Comparison of ENCODE assay signal across 8 cellular contexts in genomic region chr20:34579936-34580587, GRCh38. TPM values are rescaled to one million over a fixed set of nuclear protein-coding genes. Genes with fewer than 3 reads are reported as not detected.
DNase-seq lines count a peak whose midpoint lies in the region; ATAC-seq, FAIRE-seq and TF ChIP-seq lines count a peak whose summit lies in the region.

No MANE protein-coding gene starts in this region.

- WGBS in neuronal stem cell (ENCODE audit: extremely low coverage in 2 of 2, insufficient read length in 2 of 2, insufficient replicate concordance in 1 of 2), 2 donors, result no CpG with 5 or more reads among the region's 4 CpGs

- peaks cover 0 to 11% of the 10 kb centered on the region in 2 donors for H3K4me1 ChIP-seq in neuronal stem cell (ENCODE audit: control insufficient read depth in 2 of 2, insufficient read depth in 1 of 2, low read depth in 1 of 2, low read length in 2 of 2)

- no peak overlapping the region for H3K4me2 ChIP-seq in neuronal stem cell (ENCODE audit: insufficient read depth, low read length, poor library complexity, severe bottlenecking)

- H3K27ac ChIP-seq in neuronal stem cell (replicated peaks; ENCODE audit: low read length), result no peak overlapping the region

- CTCF ChIA-PET in activated CD8-positive, alpha-beta T cell treated with anti-CD3 and anti-CD28 coated beads for 36 hours (lab: Charles Lee), result interaction anchor here (1.3 to 1.4 kb wide), 2 partner anchors 9 to 267 kb away, joined by 3 read pairs; no protein-coding TSS in a partner anchor

- DNase-seq in activated CD8-positive, alpha-beta T cell treated with anti-CD3 and anti-CD28 coated beads for 36 hours, result peak; percentile 24
- DNase-seq in neuronal stem cell (ENCODE audit: low spot score) (no peak), D721Med (ENCODE audit: insufficient read length, low spot score) (no peak), NCI-H128 (lab: John Stamatoyannopoulos, UW; ENCODE audit: unreplicated experiment) (no peak), GF-D8 (lab: John Stamatoyannopoulos, UW) (no peak)

- H3K14ac ChIP-seq in neuronal stem cell (ENCODE audit: low read length), result no peak overlapping the region

- H3K9ac ChIP-seq in neuronal stem cell (ENCODE audit: low read depth, low read length, poor library complexity), result no peak overlapping the region

- no peak overlapping the region for H3K4ac ChIP-seq in neuronal stem cell (ENCODE audit: low read length)

- H3K79me1 ChIP-seq in neuronal stem cell (ENCODE audit: low read depth, low read length), result no peaks in the 10 kb centered on the region

- no peak for FAIRE-seq in D721Med (lab: Jason Lieb, UNC)

- no peak overlapping the region for H2AK5ac ChIP-seq in neuronal stem cell (ENCODE audit: low read depth, low read length)

- H2BK5ac ChIP-seq in neuronal stem cell (ENCODE audit: low read length), result no peak overlapping the region

- H2AFZ ChIP-seq in neuronal stem cell (ENCODE audit: low read length), result no peak overlapping the region

- no peaks in the 10 kb centered on the region for H3K9me3 Mint-ChIP-seq in activated CD8-positive, alpha-beta T cell treated with anti-CD3 and anti-CD28 coated beads for 36 hours

- H3K4me1 Mint-ChIP-seq in activated CD8-positive, alpha-beta T cell treated with anti-CD3 and anti-CD28 coated beads for 36 hours (ENCODE audit: low read depth), result peaks cover 23% of the 10 kb centered on the region

- no peaks in the 10 kb centered on the region for H3K27me3 Mint-ChIP-seq in activated CD8-positive, alpha-beta T cell treated with anti-CD3 and anti-CD28 coated beads for 36 hours

- no peak overlapping the region for H2BK120ac ChIP-seq in neuronal stem cell (ENCODE audit: low read depth, low read length)

- peak overlapping the region; percentile 53 for H3K27ac Mint-ChIP-seq in activated CD8-positive, alpha-beta T cell treated with anti-CD3 and anti-CD28 coated beads for 36 hours

- H3K23ac ChIP-seq in neuronal stem cell (ENCODE audit: low read depth, low read length, poor library complexity), result no peak overlapping the region

- H2BK12ac ChIP-seq in neuronal stem cell (ENCODE audit: low read length), result no peak overlapping the region

- H2BK15ac ChIP-seq in neuronal stem cell (ENCODE audit: low read length), result no peak overlapping the region

- peaks cover under 1 to 53% of the 10 kb centered on the region in 2 donors for H3K36me3 ChIP-seq in neuronal stem cell (replicated peaks in 1 of 2; ENCODE audit: control insufficient read depth in 2 of 2, insufficient read depth in 2 of 2, low read length in 2 of 2)

- H3K4me3 ChIP-seq in neuronal stem cell (ENCODE audit: low read length in 2 of 2), result no peak overlapping the region

- H3K9me3 ChIP-seq in neuronal stem cell (replicated peaks in 1 of 2; ENCODE audit: control insufficient read depth in 2 of 2, insufficient read depth in 1 of 2, low read depth in 1 of 2, low read length in 2 of 2), result no peaks in the 10 kb centered on the region

- intact Hi-C loops in activated CD8-positive, alpha-beta T cell treated with anti-CD3 and anti-CD28 coated beads for 36 hours (cut with micrococcal nuclease), result no loop called here

- H3K36me3 Mint-ChIP-seq in activated CD8-positive, alpha-beta T cell treated with anti-CD3 and anti-CD28 coated beads for 36 hours (ENCODE audit: low read depth), result peaks cover 6% of the 10 kb centered on the region

- no peaks in the 10 kb centered on the region for H3K27me3 ChIP-seq in neuronal stem cell (ENCODE audit: control insufficient read depth in 3 of 3, insufficient read depth in 3 of 3, low read depth in 1 of 3, low read length in 3 of 3)

- no peak for TF ChIP-seq CTCF in activated CD8-positive, alpha-beta T cell treated with anti-CD3 and anti-CD28 coated beads for 36 hours (IDR thresholded peaks at IDR 0.05)
- TF ChIP-seq CTCF in D721Med (IDR thresholded peaks at IDR 0.05; ENCODE audit: insufficient read depth, missing control alignments), result no peak

- H3K4me3 Mint-ChIP-seq in activated CD8-positive, alpha-beta T cell treated with anti-CD3 and anti-CD28 coated beads for 36 hours, result no peak overlapping the region

- no peak overlapping the region for H4K8ac ChIP-seq in neuronal stem cell (ENCODE audit: low read depth, low read length)

- no peak overlapping the region for H3K18ac ChIP-seq in neuronal stem cell (ENCODE audit: low read length)

- POLR2A ChIA-PET in activated CD8-positive, alpha-beta T cell treated with anti-CD3 and anti-CD28 coated beads for 36 hours (lab: Charles Lee), result interaction anchor here (0.6 to 1.4 kb wide), 2 partner anchors 28 to 123 kb away, joined by 3 read pairs; no protein-coding TSS in a partner anchor

- ATAC-seq in GM18868 (IDR thresholded peaks at IDR 0.05; ENCODE audit: unreplicated experiment) (peak; percentile 58), HG03175 (IDR thresholded peaks at IDR 0.05; ENCODE audit: unreplicated experiment) (peak; percentile 66), HG03469 (IDR thresholded peaks at IDR 0.05; ENCODE audit: unreplicated experiment) (no peak)
- ATAC-seq in activated CD8-positive, alpha-beta T cell treated with anti-CD3 and anti-CD28 coated beads for 36 hours, result peak; percentile 29

- peak overlapping the region; percentile 11 for H4K91ac ChIP-seq in neuronal stem cell (ENCODE audit: low read depth, low read length, poor library complexity)

RNA-seq across cellular contexts. Expression of gene MAP1LC3A, which starts 21.5 kb away (rescaled TPM):
- total RNA-seq in activated CD8-positive, alpha-beta T cell treated with anti-CD3 and anti-CD28 coated beads for 36 hours, result 1 to 10 TPM in 1 of 2 experiments, under 1 TPM in 1; 0.92 to 1.0 TPM
- polyA plus RNA-seq in neuronal stem cell (2013, experiment 1 of 2), result 10.4 TPM
- polyA plus RNA-seq in neuronal stem cell (2013, experiment 2 of 2), result 10.7 TPM
